In genomic region chr13:77878186-77878585, GRCh38 we compare ENCODE assay signal across 19 cellular contexts. TPM values are rescaled to one million over a fixed set of nuclear protein-coding genes. Genes with fewer than 3 reads are reported as not detected.
A peak's percentile ranks its signal among the peaks of the same experiment; 100 is the strongest.
DNase-seq lines count a peak whose midpoint lies in the region; ATAC-seq and TF ChIP-seq lines count a peak whose summit lies in the region.
"Had no signal": no experiment of that assay in that cellular context is flagged by ENCODE, and none has a peak within 500 bp of the region (broad histone marks: within the 10 kb centered on the region; RNA-seq: fewer than 3 reads in every experiment).

No MANE protein-coding gene starts in this region.

- H2AK5ac ChIP-seq in IMR-90 (ENCODE audit: low read depth, low read length), result no peak overlapping the region; the same call in 1 of the 2 replicates
- H2AK5ac ChIP-seq in mesendoderm (ENCODE audit: low read length), result no peak overlapping the region

- H3K27ac ChIP-seq in IMR-90 (ENCODE audit: insufficient read depth, low read length), result no peak overlapping the region
- H3K27ac ChIP-seq in mesendoderm (ENCODE audit: low read depth, low read length), result no peak overlapping the region

- H3K27me3 ChIP-seq in IMR-90 (ENCODE audit: control insufficient read depth, insufficient read depth, low read length) (no peaks in the 10 kb centered on the region), mesendoderm (ENCODE audit: insufficient read depth, low read length, poor library complexity) (no peaks in the 10 kb centered on the region)

- 0 out of 2 replicates have a peak overlapping the region, but pooled peaks have one; percentile 99 for H2BK20ac ChIP-seq in IMR-90 (ENCODE audit: low read depth, low read length)

- H3K23ac ChIP-seq in IMR-90 (ENCODE audit: low read depth, low read length) (no peak overlapping the region), mesendoderm (ENCODE audit: low read length) (no peak overlapping the region)

- in situ Hi-C loops in IMR-90 (cut with MboI; ENCODE audit: low sequenced_read_pairs), result no loop called here

- H3K4ac ChIP-seq in IMR-90 (ENCODE audit: low read depth, low read length), result no peak overlapping the region
- no peak overlapping the region for H3K4ac ChIP-seq in mesendoderm (ENCODE audit: low read depth, low read length)

- no peak for TF ChIP-seq CTCF in IMR-90 (conservative IDR thresholded peaks at IDR 0.05; ENCODE audit: low read depth, low read length)
- no peak for TF ChIP-seq CTCF in fibroblast of mammary gland (conservative IDR thresholded peaks at IDR 0.05; ENCODE audit: control insufficient read depth, insufficient read depth, low read depth, low read length)
- no peak for TF ChIP-seq CTCF in GM10266 (IDR thresholded peaks at IDR 0.05; ENCODE audit: control insufficient read depth, insufficient read depth, low read depth, missing control alignments)

- H2BK15ac ChIP-seq in IMR-90 (ENCODE audit: low read depth, low read length), result no peak overlapping the region
- H2BK15ac ChIP-seq in mesendoderm (replicated peaks; ENCODE audit: low read depth), result no peak overlapping the region

- dilution Hi-C loops in IMR-90 (cut with HindIII; ENCODE audit: low sequenced_read_pairs, unreplicated experiment), result no loop called here

- no peaks in the 10 kb centered on the region for H3K9me3 ChIP-seq in IMR-90 (ENCODE audit: control insufficient read depth, insufficient read depth, low read length)
- H3K9me3 ChIP-seq: BE2C had no signal

- no peak for TF ChIP-seq RAD21 in IMR-90 (IDR thresholded peaks at IDR 0.05; ENCODE audit: low read length)

- H3K79me1 ChIP-seq in IMR-90 (ENCODE audit: low read depth in 1 of 2, low read length in 2 of 2) (no peaks in the 10 kb centered on the region), mesendoderm (ENCODE audit: low read length) (no peaks in the 10 kb centered on the region)

- H3K36me3 ChIP-seq in IMR-90 (ENCODE audit: control insufficient read depth, insufficient read depth, low read length) (no peaks in the 10 kb centered on the region), mesendoderm (ENCODE audit: control insufficient read depth, insufficient read depth, low read length) (no peaks in the 10 kb centered on the region)
- H3K36me3 ChIP-seq: BE2C had no signal

- BruUV-seq in IMR-90 (replicated peaks; lab: Mats Ljungman, UMichigan), result no TSS peak

- H2AK9ac ChIP-seq in IMR-90 (replicated peaks; ENCODE audit: low read depth, low read length, poor library complexity), result no peak overlapping the region

- H3K4me1 ChIP-seq in IMR-90 (ENCODE audit: control insufficient read depth, insufficient read depth, low read length) (peaks cover 13% of the 10 kb centered on the region), mesendoderm (ENCODE audit: control insufficient read depth, low read depth, low read length) (no peaks in the 10 kb centered on the region)
- H3K4me1 ChIP-seq: BE2C had no signal

- WGBS in IMR-90 (ENCODE audit: extremely low coverage in 2 of 2, insufficient read length in 1 of 2), 2 experiments, result no CpG with 5 or more reads among the region's 1 CpG
- WGBS in mesendoderm (ENCODE audit: extremely low coverage, insufficient coverage, low lambda C conversion rate), result no CpG with 5 or more reads among the region's 1 CpG

- H2AFZ ChIP-seq in IMR-90 (replicated peaks; ENCODE audit: low read length, poor library complexity), result no peak overlapping the region
- H2AFZ ChIP-seq: GM23338 had no signal

- CTCF ChIA-PET in IMR-90 (lab: Yijun Ruan, JAX), result no interaction called here

- no peak for ATAC-seq in IMR-90 (ENCODE audit: low read depth)
- ATAC-seq: GM23338 had no signal

- intact Hi-C loops in IMR-90 (cut with micrococcal nuclease), result no loop called here

- no peaks in the 10 kb centered on the region for H3K79me2 ChIP-seq in mesendoderm (ENCODE audit: control insufficient read depth, insufficient read depth, low read length)

- H3K14ac ChIP-seq in IMR-90 (replicated peaks; ENCODE audit: low read depth, low read length), result no peak overlapping the region; the same call in 1 of the 2 replicates

- H4K8ac ChIP-seq in IMR-90 (ENCODE audit: low read depth in 2 of 2, low read length in 2 of 2) (0 out of 4 replicates have a peak overlapping the region, but pooled peaks of 1 of the 2 experiments have one; percentile 79), mesendoderm (ENCODE audit: low read depth, low read length) (no peak overlapping the region)

- no peak overlapping the region for H4K91ac ChIP-seq in IMR-90 (ENCODE audit: insufficient read depth, low read depth, low read length)

- POLR2A ChIA-PET in IMR-90 (lab: Charles Lee; ENCODE audit: unreplicated experiment), result interaction anchor here (0.8 kb wide), 1 partner anchor 11 kb away, joined by 4 read pairs; no protein-coding TSS in a partner anchor

- H3K4me2 ChIP-seq in IMR-90 (ENCODE audit: low read depth, low read length) (no peak overlapping the region), mesendoderm (ENCODE audit: low read length) (no peak overlapping the region)
- H3K4me2 ChIP-seq: GM23338 had no signal

- H4K20me1 ChIP-seq in IMR-90 (ENCODE audit: insufficient read depth, low read length), result no peaks in the 10 kb centered on the region

- TF ChIP-seq POLR2A in IMR-90 (IDR thresholded peaks at IDR 0.05; ENCODE audit: low read depth, low read length), result no peak

- H2BK120ac ChIP-seq in IMR-90 (ENCODE audit: low read depth, low read length) (peak overlapping the region; percentile 94; the same call in 1 of the 2 replicates), mesendoderm (ENCODE audit: low read depth, low read length) (no peak overlapping the region)

- H3K18ac ChIP-seq in IMR-90 (ENCODE audit: low read depth, low read length) (peak overlapping the region; percentile 96; the same call in 1 of the 2 replicates), mesendoderm (ENCODE audit: low read length) (no peak overlapping the region)

- DNase-seq in IMR-90 (peak; percentile 31), dermis blood vessel endothelial cell (peak; percentile 20), fibroblast of mammary gland (ENCODE audit: low read depth) (peak; percentile 68), NCI-H446 (lab: John Stamatoyannopoulos, UW) (no peak), GM10266 (ENCODE audit: extremely low spot score) (no peak), mesendoderm (no peak)
- DNase-seq in stimulated activated CD4-positive, alpha-beta T cell treated with anti-CD3 and anti-CD28 coated beads, Interleukin-2, amount 100 ng/mL, for 24 hours, result no peak
- DNase-seq: ACHN; BE2C; C1 segment of cervical spinal cord; CD4-positive, CD25-positive, alpha-beta regulatory T cell; CD8-positive, alpha-beta memory T cell; COR-L47; DMS 273 treated with DMSO at 0.1 percent for 48 hours; DMS53; DND-41; EL had no signal

- no peak overlapping the region for H4K5ac ChIP-seq in IMR-90 (ENCODE audit: low read depth, low read length)
- no peak overlapping the region for H4K5ac ChIP-seq in mesendoderm (ENCODE audit: low read length)

- H2BK5ac ChIP-seq in IMR-90 (ENCODE audit: low read depth, low read length, poor library complexity, severe bottlenecking) (peak overlapping the region; percentile 81), mesendoderm (ENCODE audit: low read length) (no peak overlapping the region)

- H3K9ac ChIP-seq in IMR-90 (ENCODE audit: low read depth, low read length), result no peak overlapping the region
- H3K9ac ChIP-seq in mesendoderm (ENCODE audit: low read length), result no peak overlapping the region

- H3K4me3 ChIP-seq in IMR-90 (ENCODE audit: insufficient read depth, low read depth, low read length), result no peak overlapping the region
- H3K4me3 ChIP-seq in fibroblast of mammary gland (ENCODE audit: control insufficient read depth, low read depth, low read length), result no peak overlapping the region
- H3K4me3 ChIP-seq in mesendoderm (ENCODE audit: low read length), result no peak overlapping the region
- H3K4me3 ChIP-seq: GM23338 had no signal

- H3K56ac ChIP-seq in IMR-90 (ENCODE audit: extremely low read depth, insufficient read depth, low read length), result no peak overlapping the region
- no peak overlapping the region for H3K56ac ChIP-seq in mesendoderm (ENCODE audit: low read length)

- H3K9me1 ChIP-seq in IMR-90 (ENCODE audit: insufficient read depth, low read length), result peaks cover 7% of the 10 kb centered on the region; the same call in 1 of the 2 replicates

TF ChIP-seq in IMR-90, 13 proteins besides CTCF, POLR2A, EP300 and RAD21 (continues in another document):
- TF ChIP-seq BHLHE40 (IDR thresholded peaks at IDR 0.05; ENCODE audit: low read depth, low read length) (no peak), MAFK (IDR thresholded peaks at IDR 0.05; ENCODE audit: low read depth, low read length) (no peak), CEBPB (IDR thresholded peaks at IDR 0.05; ENCODE audit: low read depth, low read length) (no peak), SMC3 (IDR thresholded peaks at IDR 0.05; ENCODE audit: low read depth, low read length) (no peak), NFE2L2 (IDR thresholded peaks at IDR 0.05; ENCODE audit: low read depth, low read length) (no peak), RCOR1 (IDR thresholded peaks at IDR 0.05; ENCODE audit: insufficient replicate concordance, low read length) (no peak), CHD1 (IDR thresholded peaks at IDR 0.05; ENCODE audit: low read depth, low read length) (no peak), MAZ (IDR thresholded peaks at IDR 0.05; ENCODE audit: borderline replicate concordance, low read depth, low read length) (no peak), RFX5 (IDR thresholded peaks at IDR 0.05; ENCODE audit: low read depth, low read length) (no peak), FOS (IDR thresholded peaks at IDR 0.05; ENCODE audit: low read depth, low read length) (no peak), MXI1 (IDR thresholded peaks at IDR 0.05; ENCODE audit: borderline replicate concordance, low read depth, low read length) (no peak)
- TF ChIP-seq, protein P1, sequence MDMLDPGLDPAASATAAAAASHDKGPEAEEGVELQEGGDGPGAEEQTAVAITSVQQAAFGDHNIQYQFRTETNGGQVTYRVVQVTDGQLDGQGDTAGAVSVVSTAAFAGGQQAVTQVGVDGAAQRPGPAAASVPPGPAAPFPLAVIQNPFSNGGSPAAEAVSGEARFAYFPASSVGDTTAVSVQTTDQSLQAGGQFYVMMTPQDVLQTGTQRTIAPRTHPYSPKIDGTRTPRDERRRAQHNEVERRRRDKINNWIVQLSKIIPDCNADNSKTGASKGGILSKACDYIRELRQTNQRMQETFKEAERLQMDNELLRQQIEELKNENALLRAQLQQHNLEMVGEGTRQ (IDR thresholded peaks at IDR 0.05; ENCODE audit: low read depth, low read length), result no peak

RNA-seq across cellular contexts. Expression of gene EDNRB, which starts 40.4 kb away (rescaled TPM):
- total RNA-seq in IMR-90 (2012; rRNA removed), result under 0.01 and 0.28 TPM in 2 replicates
- 0.07 and 0.09 TPM in 2 replicates for polyA plus RNA-seq in IMR-90 (2012; rRNA removed)
- 0.15 TPM in 1 of 2 replicates, not detected in the other for polyA plus RNA-seq in IMR-90 (2012; cell fraction: cytosol; rRNA removed)
- 0.07 and 0.19 TPM in 2 replicates for polyA plus RNA-seq in IMR-90 (2012; cell fraction: nucleus; rRNA removed; ENCODE audit: low replicate concordance)
- 112 and 119 TPM in 2 replicates for total RNA-seq in dermis blood vessel endothelial cell
- 17.2 TPM for polyA plus RNA-seq in mesendoderm (2013, experiment 1 of 2)
- 16.5 TPM for polyA plus RNA-seq in mesendoderm (2013, experiment 2 of 2)
- total RNA-seq: CD4-positive, CD25-positive, alpha-beta regulatory T cell; HT-29 had no signal
- polyA plus RNA-seq: CD4-positive, CD25-positive, alpha-beta regulatory T cell; CD8-positive, alpha-beta memory T cell had no signal

Comparison
In these comparisons a context has a peak if more than half of its experiments do, and no peak if none do; other contexts are left out.
1. DNase-seq: peak in IMR-90 (single experiment), dermis blood vessel endothelial cell (single experiment) and fibroblast of mammary gland (single experiment); none in NCI-H446 (0 of 2), stimulated activated CD4-positive, alpha-beta T cell treated with anti-CD3 and anti-CD28 coated beads, Interleukin-2, amount 100 ng/mL, for 24 hours (0 of 2), GM10266 (single experiment) and mesendoderm (single experiment).
2. RNA of gene EDNRB, which starts 40.4 kb away (total RNA-seq): 112 to 119 TPM in dermis blood vessel endothelial cell; under 0.01 to 0.28 TPM in IMR-90; every median in the first group is over 10 times any median in the second.